In genomic region chr14:104075530-104076151, GRCh38 we compare ENCODE assay signal across 12 cellular contexts. TPM values are rescaled to one million over a fixed set of nuclear protein-coding genes. Genes with fewer than 3 reads are reported as not detected.
DNase-seq lines count a peak whose midpoint lies in the region; ATAC-seq, FAIRE-seq and TF ChIP-seq lines count a peak whose summit lies in the region.
"Had no signal": no experiment of that assay in that cellular context is flagged by ENCODE, and none has a peak within 500 bp of the region (broad histone marks: within the 10 kb centered on the region; RNA-seq: fewer than 3 reads in every experiment).

No MANE protein-coding gene starts in this region.

- H3K4me1 Mint-ChIP-seq in MCF 10A (ENCODE audit: insufficient read depth, unreplicated experiment) (no peaks in the 10 kb centered on the region), endodermal cell (peaks cover 3% of the 10 kb centered on the region)
- H3K4me1 Mint-ChIP-seq in activated naive CD8-positive, alpha-beta T cell treated with anti-CD3 and anti-CD28 coated beads, Interleukin-2, amount 50 U/mL, for 24 hours = peaks cover 10% of the 10 kb centered on the region

- H3K4me1 ChIP-seq in mammary epithelial cell (ENCODE audit: insufficient read depth, low read length) (no peaks in the 10 kb centered on the region), endodermal cell (ENCODE audit: control insufficient read depth, insufficient read depth, low read length) (no peaks in the 10 kb centered on the region)

- H3K27ac ChIP-seq in mammary epithelial cell (ENCODE audit: insufficient read depth, low read depth, low read length) = no peak overlapping the region
- H3K27ac ChIP-seq in endodermal cell (ENCODE audit: low read depth, low read length) = no peak overlapping the region

- dilution Hi-C loops in mammary epithelial cell (cut with HindIII; ENCODE audit: low sequenced_read_pairs) = no loop called here

- H4K20me1 ChIP-seq in mammary epithelial cell (ENCODE audit: insufficient read depth, low read length) = no peaks in the 10 kb centered on the region

- ATAC-seq in activated naive CD8-positive, alpha-beta T cell treated with anti-CD3 and anti-CD28 coated beads, Interleukin-2, amount 50 U/mL, for 24 hours = no peak

- intact Hi-C loops in MCF 10A (cut with micrococcal nuclease) (no loop called here), mammary epithelial cell (cut with micrococcal nuclease) (no loop called here)

- H3K27ac Mint-ChIP-seq in MCF 10A (ENCODE audit: low read depth, unreplicated experiment) (no peak overlapping the region), endodermal cell (no peak overlapping the region)
- H3K27ac Mint-ChIP-seq in activated naive CD8-positive, alpha-beta T cell treated with anti-CD3 and anti-CD28 coated beads, Interleukin-2, amount 50 U/mL, for 24 hours = no peak overlapping the region
- H3K27ac Mint-ChIP-seq: activated naive CD8-positive, alpha-beta T cell treated with anti-CD3 and anti-CD28 coated beads, Interleukin-2, amount 10 ng/mL, durations not matched to agents 7 days and 5 days had no signal

- DNase-seq in MCF 10A (ENCODE audit: unreplicated experiment) = no peak
- no peak for DNase-seq in mammary epithelial cell
- DNase-seq in NCI-H1694 (lab: John Stamatoyannopoulos, UW) = peak; percentile 81
- peak; percentile 60 for DNase-seq in endodermal cell
- DNase-seq in superior temporal gyrus (ENCODE audit: extremely low spot score) = peak; percentile 23
- no peak for DNase-seq in cerebellum (ENCODE audit: low spot score)
- DNase-seq in GM12892 (ENCODE audit: insufficient read length) = no peak
- DNase-seq in activated naive CD8-positive, alpha-beta T cell treated with anti-CD3 and anti-CD28 coated beads, Interleukin-2, amount 50 U/mL, for 24 hours = no peak
- DNase-seq: activated naive CD8-positive, alpha-beta T cell treated with anti-CD3 and anti-CD28 coated beads, Interleukin-2, amount 10 ng/mL, durations not matched to agents 7 days and 5 days; NCI-H2081 treated with DMSO at 0.1 percent for 48 hours had no signal

- POLR2A ChIA-PET in MCF 10A (lab: Yijun Ruan, JAX) = interaction anchor here (0.8 to 1.2 kb wide), 4 partner anchors 11 to 176 kb away, joined by 3 to 5 read pairs (median 4); no protein-coding TSS in a partner anchor

- no peaks in the 10 kb centered on the region for H3K9me3 ChIP-seq in mammary epithelial cell (replicated peaks; ENCODE audit: insufficient read depth, low read length)
- H3K9me3 ChIP-seq in endodermal cell (ENCODE audit: control insufficient read depth, low read length) = peaks cover 6% of the 10 kb centered on the region

- H2AFZ ChIP-seq in mammary epithelial cell (ENCODE audit: low read depth, low read length) = no peak overlapping the region

- H3K79me2 ChIP-seq in mammary epithelial cell (ENCODE audit: insufficient read depth, low read length) = no peaks in the 10 kb centered on the region

- H3K9me3 Mint-ChIP-seq in MCF 10A (ENCODE audit: unreplicated experiment) (peaks cover 15% of the 10 kb centered on the region), endodermal cell (peaks cover 17% of the 10 kb centered on the region)
- peaks cover 12% of the 10 kb centered on the region for H3K9me3 Mint-ChIP-seq in activated naive CD8-positive, alpha-beta T cell treated with anti-CD3 and anti-CD28 coated beads, Interleukin-2, amount 50 U/mL, for 24 hours

- no peak overlapping the region for H3K4me3 ChIP-seq in mammary epithelial cell (replicated peaks in 1 of 3; ENCODE audit: insufficient read depth in 1 of 3, low read depth in 2 of 3, low read length in 3 of 3)
- no peak overlapping the region for H3K4me3 ChIP-seq in endodermal cell (ENCODE audit: low read length)

- CTCF ChIA-PET in MCF 10A (lab: Yijun Ruan, JAX) (interaction anchor here (0.6 to 6.3 kb wide), 22 partner anchors 11 to 1094 kb away, joined by 3 to 156 read pairs (median 3); no protein-coding TSS in a partner anchor), mammary epithelial cell (lab: Charles Lee; ENCODE audit: low non-redundant PET) (interaction anchor here (0.6 to 0.7 kb wide), 2 partner anchors 24 to 33 kb away, joined by 3 to 4 read pairs; no protein-coding TSS in a partner anchor)

- FAIRE-seq in GM12892 (lab: Jason Lieb, UNC) = no peak
- FAIRE-seq: frontal cortex had no signal

- BruUV-seq in MCF 10A (replicated peaks; lab: Mats Ljungman, UMichigan) (no TSS peak), mammary epithelial cell (replicated peaks; lab: Mats Ljungman, UMichigan) (no TSS peak)

- 24% methylated on average over 6 of the region's 6 CpGs for WGBS in mammary epithelial cell (ENCODE audit: low coverage, missing lambda C conversion rate)
- WGBS in endodermal cell (ENCODE audit: insufficient coverage in 1 of 2, insufficient read length in 1 of 2), 2 experiments = 40 to 54% methylated on average over 4 to 6 of the region's 6 CpGs

- TF ChIP-seq CTCF in MCF 10A (IDR thresholded peaks at IDR 0.05; ENCODE audit: unreplicated experiment) (peak; percentile 42), mammary epithelial cell (conservative IDR thresholded peaks at IDR 0.05 in 1 of 2, IDR thresholded peaks at IDR 0.05 in 1 of 2; ENCODE audit: extremely low read depth in 1 of 2, insufficient read depth in 1 of 2, low read depth in 1 of 2, low read length in 2 of 2) (peak in 1 of 2 donors; percentile 55), endodermal cell (conservative IDR thresholded peaks at IDR 0.05) (peak; percentile 72)

- H3K27me3 Mint-ChIP-seq in MCF 10A (ENCODE audit: insufficient read depth, unreplicated experiment) = no peaks in the 10 kb centered on the region
- peaks cover 10% of the 10 kb centered on the region for H3K27me3 Mint-ChIP-seq in endodermal cell (ENCODE audit: insufficient read depth)
- H3K27me3 Mint-ChIP-seq in activated naive CD8-positive, alpha-beta T cell treated with anti-CD3 and anti-CD28 coated beads, Interleukin-2, amount 50 U/mL, for 24 hours = peaks cover 9% of the 10 kb centered on the region

- in situ Hi-C loops in mammary epithelial cell (cut with MboI; ENCODE audit: low sequenced_read_pairs in 2 of 2) = loop anchor here (5.0 to 10.0 kb wide), 2 partner anchors 49 to 52 kb away; no protein-coding TSS in a partner anchor

- H3K4me3 Mint-ChIP-seq in MCF 10A (ENCODE audit: unreplicated experiment) = no peak overlapping the region
- no peak overlapping the region for H3K4me3 Mint-ChIP-seq in endodermal cell
- no peak overlapping the region for H3K4me3 Mint-ChIP-seq in activated naive CD8-positive, alpha-beta T cell treated with anti-CD3 and anti-CD28 coated beads, Interleukin-2, amount 50 U/mL, for 24 hours
- H3K4me3 Mint-ChIP-seq: activated naive CD8-positive, alpha-beta T cell treated with anti-CD3 and anti-CD28 coated beads, Interleukin-2, amount 10 ng/mL, durations not matched to agents 7 days and 5 days had no signal

- no peak for TF ChIP-seq POLR2A in GM12892 (IDR thresholded peaks at IDR 0.05; ENCODE audit: low read depth, low read length)

- H3K9ac ChIP-seq in mammary epithelial cell (ENCODE audit: insufficient read depth, low read length) (no peak overlapping the region), endodermal cell (ENCODE audit: extremely low read depth, low read length, poor library complexity, severe bottlenecking) (no peak overlapping the region)

- no peak overlapping the region for H3K4me2 ChIP-seq in mammary epithelial cell (ENCODE audit: insufficient read depth, low read depth, low read length)

- H3K27me3 ChIP-seq in mammary epithelial cell (ENCODE audit: insufficient read depth, low read length) = no peaks in the 10 kb centered on the region
- H3K27me3 ChIP-seq in endodermal cell (ENCODE audit: control insufficient read depth, insufficient read depth, low read length, poor library complexity, severe bottlenecking) = no peaks in the 10 kb centered on the region

- H3K36me3 ChIP-seq in mammary epithelial cell (ENCODE audit: insufficient read depth, low read length) (no peaks in the 10 kb centered on the region), endodermal cell (ENCODE audit: control insufficient read depth, insufficient read depth, low read length) (no peaks in the 10 kb centered on the region)

- H3K36me3 Mint-ChIP-seq in MCF 10A (ENCODE audit: insufficient read depth, unreplicated experiment) (no peaks in the 10 kb centered on the region), endodermal cell (ENCODE audit: low read depth) (no peaks in the 10 kb centered on the region)
- H3K36me3 Mint-ChIP-seq in activated naive CD8-positive, alpha-beta T cell treated with anti-CD3 and anti-CD28 coated beads, Interleukin-2, amount 50 U/mL, for 24 hours (ENCODE audit: low read depth) = peaks cover 4% of the 10 kb centered on the region
- H3K36me3 Mint-ChIP-seq: activated naive CD8-positive, alpha-beta T cell treated with anti-CD3 and anti-CD28 coated beads, Interleukin-2, amount 10 ng/mL, durations not matched to agents 7 days and 5 days had no signal

RNA-seq across cellular contexts. Expression of gene ASPG, which starts 9.9 kb away (rescaled TPM):
- total RNA-seq in MCF 10A (2022) (0.05 and 0.12 TPM in 2 replicates), mammary epithelial cell (under 1 TPM in 1 of 2 donors, not detected in 1; 0.09 TPM), endodermal cell (1 to 10 TPM in 1 of 2 donors, under 1 TPM in 1; 0.71 to 1.4 TPM), cerebellum (0.45 TPM)
- polyA plus RNA-seq in mammary epithelial cell = not detected
- polyA minus RNA-seq in mammary epithelial cell = not detected
- 0.32 TPM for polyA plus RNA-seq in endodermal cell (2013, experiment 1 of 2)
- 0.33 TPM for polyA plus RNA-seq in endodermal cell (2013, experiment 2 of 2)
- polyA plus RNA-seq in GM12892 (2012; ENCODE audit: missing spikeins) = not detected
- total RNA-seq: activated naive CD8-positive, alpha-beta T cell treated with anti-CD3 and anti-CD28 coated beads, Interleukin-2, amount 10 ng/mL, durations not matched to agents 7 days and 5 days; myocyte had no signal

Comparison
In these comparisons a context has a peak if more than half of its experiments do, and no peak if none do; other contexts are left out.
1. DNase-seq: peak in NCI-H1694 (single experiment), endodermal cell (single experiment) and superior temporal gyrus (single experiment); none in MCF 10A (single experiment), mammary epithelial cell (single experiment), cerebellum (single experiment), GM12892 (single experiment) and activated naive CD8-positive, alpha-beta T cell treated with anti-CD3 and anti-CD28 coated beads, Interleukin-2, amount 50 U/mL, for 24 hours (single experiment).